Comparison of ENCODE assay signal across 8 cellular contexts in genomic region chr12:71664411-71665108, GRCh38. TPM values are rescaled to one million over a fixed set of nuclear protein-coding genes. Genes with fewer than 3 reads are reported as not detected.
DNase-seq lines count a peak whose midpoint lies in the region; ATAC-seq and TF ChIP-seq lines count a peak whose summit lies in the region.

No MANE protein-coding gene starts in this region.

- H4K20me1 ChIP-seq in MM.1S (ENCODE audit: insufficient read depth, low read length) = peaks cover 4% of the 10 kb centered on the region; the same call in 1 of the 2 replicates

- H3K9ac ChIP-seq in ES-I3 (ENCODE audit: low read depth, low read length) (peak overlapping the region; percentile 100), MM.1S (ENCODE audit: low read length) (peak overlapping the region; percentile 69)

- peak overlapping the region; percentile 83 for H2AFZ ChIP-seq in MM.1S (ENCODE audit: low read length)

- H3F3A ChIP-seq in MM.1S (ENCODE audit: insufficient read depth, low read length) = peaks cover 25% of the 10 kb centered on the region

- H3K27ac ChIP-seq in MM.1S (ENCODE audit: low read length) = peak overlapping the region; percentile 80
- peak overlapping the region; percentile 97 for H3K27ac ChIP-seq in mesodermal cell (ENCODE audit: low read depth, low read length, severe bottlenecking)

- DNase-seq in MM.1S = no peak
- DNase-seq in cerebellum (ENCODE audit: low spot score) = peak; percentile 10
- DNase-seq in AG08396 (ENCODE audit: low spot score) = no peak
- DNase-seq in amniotic stem cell (lab: John Stamatoyannopoulos, UW) = no peak

- H3K9me3 ChIP-seq in ES-I3 (ENCODE audit: control insufficient read depth, insufficient read depth, low read length) = no peaks in the 10 kb centered on the region
- no peaks in the 10 kb centered on the region for H3K9me3 ChIP-seq in MM.1S (replicated peaks; ENCODE audit: insufficient read depth, low read length)
- H3K9me3 ChIP-seq in mesodermal cell (ENCODE audit: control insufficient read depth, low read length) = no peaks in the 10 kb centered on the region

- no peak for TF ChIP-seq CTCF in MM.1S (IDR thresholded peaks at IDR 0.05; ENCODE audit: low read length)

- H3K36me3 ChIP-seq in ES-I3 (ENCODE audit: insufficient read depth, low read length) (no peaks in the 10 kb centered on the region), MM.1S (replicated peaks; ENCODE audit: insufficient read depth, low read length) (peaks cover 5% of the 10 kb centered on the region; the same call in 1 of the 2 replicates), mesodermal cell (ENCODE audit: control insufficient read depth, insufficient read depth, low read length) (peaks cover 14% of the 10 kb centered on the region)

- H3K4me1 ChIP-seq in ES-I3 (ENCODE audit: insufficient read depth, low read length) = no peaks in the 10 kb centered on the region; the same call in 1 of the 2 replicates
- 0 out of 2 replicates have a peak, but pooled peaks cover 13% of the 10 kb centered on the region for H3K4me1 ChIP-seq in MM.1S (ENCODE audit: low read length)
- H3K4me1 ChIP-seq in mesodermal cell (ENCODE audit: control insufficient read depth, insufficient read depth, low read length, poor library complexity, severe bottlenecking) = no peaks in the 10 kb centered on the region

- H3K79me2 ChIP-seq in MM.1S (ENCODE audit: low read length) = peaks cover 66% of the 10 kb centered on the region

- peak overlapping the region; percentile 77 for H3K4me2 ChIP-seq in MM.1S (ENCODE audit: low read depth, low read length)

- peak overlapping the region; percentile 85 for H3K4me3 ChIP-seq in MM.1S (ENCODE audit: low read length)
- peak overlapping the region; percentile 77 for H3K4me3 ChIP-seq in mesodermal cell (ENCODE audit: extremely low read depth, insufficient read depth, low read length, poor library complexity, severe bottlenecking)

- ATAC-seq in GM21390 (IDR thresholded peaks at IDR 0.05; ENCODE audit: unreplicated experiment) (peak; percentile 13), HG02973 (IDR thresholded peaks at IDR 0.05; ENCODE audit: unreplicated experiment) (no peak)

- no peaks in the 10 kb centered on the region for H3K27me3 ChIP-seq in MM.1S (replicated peaks; ENCODE audit: insufficient read depth, low read length)

- WGBS in mesodermal cell (ENCODE audit: insufficient coverage in 2 of 2), 2 experiments = 0% methylated on average over 1 to 3 of the region's 20 CpGs

- no peaks in the 10 kb centered on the region for H3K9me2 ChIP-seq in MM.1S (replicated peaks; ENCODE audit: insufficient read depth, low read length)

RNA-seq across cellular contexts. Expression of gene THAP2, which starts 0.5 kb away (rescaled TPM):
- total RNA-seq in cerebellum = 29.1 TPM
- 9.4 TPM for polyA plus RNA-seq in mesodermal cell (2013, experiment 1 of 2)
- polyA plus RNA-seq in mesodermal cell (2013, experiment 2 of 2) = 13.4 TPM

RNA-seq across cellular contexts. Expression of gene ZFC3H1, which starts 0.9 kb away (rescaled TPM):
- 68.7 TPM for total RNA-seq in cerebellum
- 31.1 TPM for polyA plus RNA-seq in mesodermal cell (2013, experiment 1 of 2)
- 37.2 TPM for polyA plus RNA-seq in mesodermal cell (2013, experiment 2 of 2)

RNA-seq across cellular contexts. Expression of gene TMEM19, which starts 21.3 kb away (rescaled TPM):
- total RNA-seq in cerebellum = 36.8 TPM
- 14.4 TPM for polyA plus RNA-seq in mesodermal cell (2013, experiment 1 of 2)
- 14.6 TPM for polyA plus RNA-seq in mesodermal cell (2013, experiment 2 of 2)
